ENCODE assay signal across 26 cellular contexts in the genomic region with DNA sequence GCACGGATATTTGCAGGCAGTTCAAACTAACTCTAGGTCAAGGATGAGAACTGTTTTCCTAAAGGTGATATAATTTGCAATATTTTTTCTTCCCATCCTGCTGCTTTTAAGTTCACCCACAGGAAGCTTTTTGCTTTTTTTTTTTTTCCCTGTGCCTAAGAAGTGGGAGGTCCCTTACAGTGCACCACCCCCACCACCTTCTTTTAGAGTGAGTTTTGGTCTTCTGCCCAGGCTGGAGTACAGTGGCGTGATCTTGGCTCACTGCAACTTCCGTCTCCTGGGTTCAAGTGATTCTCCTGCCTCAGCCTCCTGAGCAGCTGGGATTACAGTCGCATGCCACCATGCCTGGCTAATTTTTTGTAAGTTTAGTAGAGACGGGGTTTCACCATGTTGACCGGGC.
"Had no signal": no experiment of that assay in that cellular context is flagged by ENCODE, and none has a peak within 500 bp of the region (broad histone marks: within the 10 kb centered on the region; RNA-seq: fewer than 3 reads in every experiment).

No MANE protein-coding gene starts in this region.

- H3K9ac ChIP-seq: SK-N-SH had no signal

- H3K4me3 ChIP-seq: adrenal gland, body of pancreas, breast epithelium, Peyer's patch, SJSA1 had no signal

- H3K9me3 ChIP-seq: adrenal gland, body of pancreas, breast epithelium, Peyer's patch, SJSA1, SK-N-SH had no signal

- H3K27me3 ChIP-seq: adrenal gland, body of pancreas, breast epithelium, Peyer's patch, SJSA1 had no signal

- H3K4me1 ChIP-seq: adrenal gland, body of pancreas, breast epithelium, Peyer's patch had no signal

- H3K4me2 ChIP-seq: SK-N-SH had no signal

- DNase-seq: activated CD4-positive, alpha-beta memory T cell treated with anti-CD3 and anti-CD28 coated beads for 36 hours; activated CD4-positive, alpha-beta T cell treated with anti-CD3 and anti-CD28 coated beads for 4 hours; activated CD4-positive, alpha-beta T cell treated with anti-CD3 and anti-CD28 coated beads, Interleukin-2, amount 50 U/mL, for 1 hour; activated CD8-positive, alpha-beta memory T cell treated with anti-CD3 and anti-CD28 coated beads, Interleukin-2, amount 50 U/mL, for 4 hours; activated gamma-delta T cell treated with Interleukin-2 at 50 U/mL for 16 hours; activated naive CD4-positive, alpha-beta T cell treated with anti-CD3 and anti-CD28 coated beads for 36 hours; activated T-cell treated with anti-CD3 and anti-CD28 coated beads for 4 hours; activated T-cell treated with anti-CD3 and anti-CD28 coated beads, Interleukin-2, amount 50 U/mL, for 4 hours; adrenal gland; body of pancreas; NCI-H1105; NCI-H1417 treated with DMSO at 0.1 percent for 48 hours; NCI-H187 treated with DMSO at 0.1 percent for 48 hours; NCI-H345; NCI-H524 treated with DMSO at 0.1 percent for 48 hours; NK-92 treated with Interleukin-12 subunit alpha and Interleukin-12 subunit beta, amount 100 ng/mL, for 24 hours; PC-3; Peyer's patch; RPMI8226; SHP77 treated with DMSO at 0.1 percent for 48 hours; SK-N-SH had no signal

- H3K27ac ChIP-seq: adrenal gland, body of pancreas, breast epithelium, Peyer's patch, SJSA1 had no signal

- ATAC-seq: activated CD4-positive, CD25-positive, alpha-beta regulatory T cell treated with anti-CD3 and anti-CD28 coated beads, Interleukin-2, amount 50 U/mL, for 24 hours; activated naive CD4-positive, alpha-beta T cell treated with anti-CD3 and anti-CD28 coated beads, Interleukin-2, amount 50 U/mL, for 72 hours; activated T-cell treated with anti-CD3 and anti-CD28 coated beads, Interleukin-2, amount 50 U/mL, for 4 hours; body of pancreas; PC-3; WTC11 had no signal

- H3K36me3 ChIP-seq: adrenal gland, breast epithelium, Peyer's patch, SJSA1 had no signal
